Comparison of ENCODE assay signal across 9 cellular contexts in the genomic region with DNA sequence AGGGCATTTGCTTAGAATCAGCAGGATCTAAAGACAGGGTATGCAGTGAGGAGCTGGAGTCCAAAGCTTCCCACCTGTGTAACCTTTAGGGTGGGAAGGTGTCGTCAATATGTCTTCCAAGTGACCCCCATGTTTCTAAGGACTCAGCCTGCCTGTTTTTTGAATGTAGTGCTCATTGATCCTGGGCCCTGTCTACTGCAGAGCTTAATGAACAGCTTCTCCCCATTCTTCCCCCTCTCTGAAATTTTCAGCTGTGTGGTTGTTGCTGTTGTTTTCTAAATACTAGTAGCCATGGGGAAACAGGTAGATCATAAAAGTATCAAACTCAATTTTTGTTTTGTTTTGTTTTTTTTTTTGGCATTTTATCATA. TPM values are rescaled to one million over a fixed set of nuclear protein-coding genes. Genes with fewer than 3 reads are reported as not detected.
DNase-seq lines count a peak whose midpoint lies in the region; ATAC-seq and FAIRE-seq lines count a peak whose summit lies in the region.
"Had no signal": no experiment of that assay in that cellular context is flagged by ENCODE, and none has a peak within 500 bp of the region (broad histone marks: within the 10 kb centered on the region; RNA-seq: fewer than 3 reads in every experiment).

No MANE protein-coding gene starts in this region.

- DNase-seq in activated naive CD4-positive, alpha-beta T cell (lab: John Stamatoyannopoulos, UW), result no peak
- no peak for DNase-seq in central memory CD8-positive, alpha-beta T cell (ENCODE audit: low spot score in 2 of 2)
- DNase-seq in naive thymus-derived CD4-positive, alpha-beta T cell, result no peak
- DNase-seq in SJCRH30, result no peak
- DNase-seq in HTR-8/SVneo (ENCODE audit: insufficient read length, low spot score), result no peak
- no peak for DNase-seq in NK-92 (lab: John Stamatoyannopoulos, UW; ENCODE audit: unreplicated experiment)

- intact Hi-C loops in naive thymus-derived CD4-positive, alpha-beta T cell (cut with micrococcal nuclease), result no loop called here

- peak overlapping the region; percentile 79 for H3K27ac Mint-ChIP-seq in activated naive CD4-positive, alpha-beta T cell treated with anti-CD3 and anti-CD28 coated beads, Interleukin-2, amount 50 U/mL, for 24 hours
- peak overlapping the region; percentile 91 for H3K27ac Mint-ChIP-seq in central memory CD8-positive, alpha-beta T cell (ENCODE audit: low read depth)
- H3K27ac Mint-ChIP-seq in naive thymus-derived CD4-positive, alpha-beta T cell, result peak overlapping the region; percentile 46 to 88 (median 79)

- H3K36me3 ChIP-seq in naive thymus-derived CD4-positive, alpha-beta T cell (ENCODE audit: control insufficient read depth in 2 of 3, insufficient read depth in 3 of 3, low read length in 3 of 3), result peaks cover 3 to 12% (median 3%) of the 10 kb centered on the region in 3 experiments
- H3K36me3 ChIP-seq in urinary bladder (ENCODE audit: insufficient read depth) (no peaks in the 10 kb centered on the region), SJCRH30 (no peaks in the 10 kb centered on the region)

- H3K4me1 ChIP-seq in naive thymus-derived CD4-positive, alpha-beta T cell (ENCODE audit: control insufficient read depth in 2 of 2, insufficient read depth in 2 of 2, low read length in 2 of 2), result peaks cover 53 to 66% of the 10 kb centered on the region in 2 donors
- H3K4me1 ChIP-seq in urinary bladder (ENCODE audit: insufficient read depth) (no peaks in the 10 kb centered on the region), SJCRH30 (peaks cover 7% of the 10 kb centered on the region)

- peak overlapping the region; percentile 56 for H3K27ac ChIP-seq in naive thymus-derived CD4-positive, alpha-beta T cell (ENCODE audit: low read depth, low read length)
- H3K27ac ChIP-seq in urinary bladder (ENCODE audit: low read depth) (peak overlapping the region; percentile 11), SJCRH30 (no peak overlapping the region)

- POLR2A ChIA-PET in naive thymus-derived CD4-positive, alpha-beta T cell (lab: Charles Lee), result interaction anchor here (0.7 to 1.1 kb wide), 2 partner anchors 20 to 40 kb away, joined by 3 read pairs; a partner anchor contains a TSS

- no peak for FAIRE-seq in HTR-8/SVneo (lab: Jason Lieb, UNC)
- FAIRE-seq: TTC549 had no signal

- CTCF ChIA-PET in naive thymus-derived CD4-positive, alpha-beta T cell (lab: Charles Lee), result no interaction called here

- peak overlapping the region; percentile 49 for H3K4me3 Mint-ChIP-seq in activated naive CD4-positive, alpha-beta T cell treated with anti-CD3 and anti-CD28 coated beads, Interleukin-2, amount 50 U/mL, for 24 hours
- peak overlapping the region; percentile 28 for H3K4me3 Mint-ChIP-seq in central memory CD8-positive, alpha-beta T cell
- H3K4me3 Mint-ChIP-seq in naive thymus-derived CD4-positive, alpha-beta T cell, result peak overlapping the region in 9 of 10 donors; percentile 29 to 68 (median 47)

- 90% methylated on average over 1 of the region's 1 CpG for WGBS in urinary bladder

- H3K9me3 Mint-ChIP-seq in activated naive CD4-positive, alpha-beta T cell treated with anti-CD3 and anti-CD28 coated beads, Interleukin-2, amount 50 U/mL, for 24 hours, result no peaks in the 10 kb centered on the region
- H3K9me3 Mint-ChIP-seq in central memory CD8-positive, alpha-beta T cell, result no peaks in the 10 kb centered on the region
- no peaks in the 10 kb centered on the region for H3K9me3 Mint-ChIP-seq in naive thymus-derived CD4-positive, alpha-beta T cell

- no peaks in the 10 kb centered on the region for H3K27me3 ChIP-seq in naive thymus-derived CD4-positive, alpha-beta T cell (ENCODE audit: control insufficient read depth in 2 of 2, insufficient read depth in 2 of 2, low read length in 2 of 2)
- no peaks in the 10 kb centered on the region for H3K27me3 ChIP-seq in SJCRH30

- peaks cover 11% of the 10 kb centered on the region for H3K36me3 Mint-ChIP-seq in activated naive CD4-positive, alpha-beta T cell treated with anti-CD3 and anti-CD28 coated beads, Interleukin-2, amount 50 U/mL, for 24 hours
- H3K36me3 Mint-ChIP-seq in central memory CD8-positive, alpha-beta T cell (ENCODE audit: insufficient read depth), result peaks cover 46% of the 10 kb centered on the region
- H3K36me3 Mint-ChIP-seq in naive thymus-derived CD4-positive, alpha-beta T cell, result peaks cover 0 to 33% (median 14%) of the 10 kb centered on the region in 5 donors

- no peak for ATAC-seq in central memory CD8-positive, alpha-beta T cell (replicated peaks; ENCODE audit: extremely low read depth, poor library complexity, severe bottlenecking)
- ATAC-seq in naive thymus-derived CD4-positive, alpha-beta T cell, result no peak

- no peaks in the 10 kb centered on the region for H3K9me3 ChIP-seq in naive thymus-derived CD4-positive, alpha-beta T cell (ENCODE audit: control insufficient read depth in 2 of 3, low read length in 3 of 3)
- no peaks in the 10 kb centered on the region for H3K9me3 ChIP-seq in SJCRH30 (replicated peaks)

- no peaks in the 10 kb centered on the region for H3K27me3 Mint-ChIP-seq in activated naive CD4-positive, alpha-beta T cell treated with anti-CD3 and anti-CD28 coated beads, Interleukin-2, amount 50 U/mL, for 24 hours
- no peaks in the 10 kb centered on the region for H3K27me3 Mint-ChIP-seq in central memory CD8-positive, alpha-beta T cell
- no peaks in the 10 kb centered on the region for H3K27me3 Mint-ChIP-seq in naive thymus-derived CD4-positive, alpha-beta T cell

- peaks cover 83% of the 10 kb centered on the region for H3K4me1 Mint-ChIP-seq in activated naive CD4-positive, alpha-beta T cell treated with anti-CD3 and anti-CD28 coated beads, Interleukin-2, amount 50 U/mL, for 24 hours
- H3K4me1 Mint-ChIP-seq in central memory CD8-positive, alpha-beta T cell, result peaks cover 48% of the 10 kb centered on the region
- H3K4me1 Mint-ChIP-seq in naive thymus-derived CD4-positive, alpha-beta T cell, result peaks cover 26 to 89% (median 81%) of the 10 kb centered on the region in 7 donors

- no peak overlapping the region for H3K4me3 ChIP-seq in naive thymus-derived CD4-positive, alpha-beta T cell (ENCODE audit: low read length)
- no peak overlapping the region for H3K4me3 ChIP-seq in urinary bladder (ENCODE audit: low read depth, low read length)
- H3K4me3 ChIP-seq in SJCRH30, result no peak overlapping the region

RNA-seq across cellular contexts. Expression of a gene that starts 39.7 kb away (rescaled TPM):
- 100 to 1,000 TPM; 459 to 675 (median 508) TPM for total RNA-seq in naive thymus-derived CD4-positive, alpha-beta T cell
- 100 to 1,000 TPM; 371 to 389 TPM for polyA plus RNA-seq in naive thymus-derived CD4-positive, alpha-beta T cell
- 300 TPM for total RNA-seq in urinary bladder
- 113 TPM for polyA plus RNA-seq in urinary bladder
- 72.3 and 90.5 TPM in 2 replicates for total RNA-seq in SJCRH30 (2014; rRNA removed; shearing (Covaris generic))
